Comparison of ENCODE assay signal across 7 cellular contexts in the genomic region with DNA sequence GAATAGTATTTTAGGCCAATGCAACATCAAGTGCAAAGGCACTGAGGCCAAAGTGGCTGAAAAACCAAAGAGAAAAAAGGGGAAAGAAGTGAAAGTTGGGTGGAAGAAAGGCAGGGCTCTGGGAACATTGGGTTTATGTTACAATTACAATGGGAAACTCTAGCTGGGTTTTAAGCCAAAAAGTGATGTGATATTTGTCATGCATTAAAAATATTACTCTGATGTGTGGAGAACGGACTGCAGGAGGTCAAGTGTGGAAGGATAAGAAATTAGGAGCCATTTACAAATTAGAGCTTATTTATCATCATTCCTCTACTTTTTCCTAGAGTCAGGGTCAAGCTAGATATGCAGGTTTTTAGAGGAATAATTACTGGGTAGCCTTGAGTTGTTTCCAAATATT.
"Had no signal": no experiment of that assay in that cellular context is flagged by ENCODE, and none has a peak within 500 bp of the region (broad histone marks: within the 10 kb centered on the region; RNA-seq: fewer than 3 reads in every experiment).

No MANE protein-coding gene starts in this region.

- H3K4me3 ChIP-seq: GM23338, K562 had no signal

- H3K27ac Mint-ChIP-seq: GM23338, H9 had no signal

- DNase-seq: H9, HCEC 1CT, KG1 had no signal

- H3K27ac ChIP-seq: HL-60 had no signal

- H3K9me3 Mint-ChIP-seq: GM23338, H9 had no signal

- ATAC-seq: GM23338, HepG2, K562 had no signal

- H3K4me3 Mint-ChIP-seq: GM23338, H9 had no signal
